In the genomic region with DNA sequence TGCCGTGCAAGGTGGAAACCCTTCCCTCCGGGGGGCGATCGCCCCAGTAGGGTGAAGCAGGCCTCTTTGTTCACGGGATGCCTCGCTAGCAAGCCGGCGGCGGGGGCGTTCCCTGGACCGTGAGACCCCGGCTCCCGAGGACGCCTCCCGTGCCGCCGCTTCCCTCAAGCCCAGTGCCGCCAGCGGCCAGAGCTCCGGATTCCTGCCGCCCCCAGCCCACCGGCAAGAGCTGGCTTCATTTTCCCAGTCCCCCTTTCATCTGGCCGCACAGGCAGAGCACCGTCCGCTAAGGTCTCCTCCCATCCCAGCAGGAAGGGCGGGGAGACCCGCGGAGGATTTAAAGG, we compare ENCODE assay signal across 7 cellular contexts. TPM values are rescaled to one million over a fixed set of nuclear protein-coding genes. Genes with fewer than 3 reads are reported as not detected.
DNase-seq lines count a peak whose midpoint lies in the region; ATAC-seq and TF ChIP-seq lines count a peak whose summit lies in the region.

No MANE protein-coding gene starts in this region.

- no peaks in the 10 kb centered on the region for H3K36me3 ChIP-seq in mesodermal cell (ENCODE audit: control insufficient read depth, insufficient read depth, low read length)
- H3K36me3 ChIP-seq in thoracic aorta: no peaks in the 10 kb centered on the region

- H3K27me3 ChIP-seq in thoracic aorta (replicated peaks; ENCODE audit: insufficient read depth): no peaks in the 10 kb centered on the region

- peak; percentile 30 for DNase-seq in T1000 (lab: John Stamatoyannopoulos, UW)
- DNase-seq in central memory CD4-positive, alpha-beta T cell: peak; percentile 49
- no peak for DNase-seq in thoracic aorta (ENCODE audit: low spot score)

- TF ChIP-seq CTCF in thoracic aorta (IDR thresholded peaks at IDR 0.05): peak; percentile 44

- 0% methylated on average over 20 of the region's 28 CpGs for WGBS in mesodermal cell (ENCODE audit: insufficient coverage in 2 of 2), 2 experiments

- H3K4me3 ChIP-seq in mesodermal cell (ENCODE audit: extremely low read depth, insufficient read depth, low read length, poor library complexity, severe bottlenecking): peak overlapping the region; percentile 61
- peak overlapping the region; percentile 98 for H3K4me3 ChIP-seq in thoracic aorta

- H3K9me3 ChIP-seq in mesodermal cell (ENCODE audit: control insufficient read depth, low read length) (no peaks in the 10 kb centered on the region), thoracic aorta (no peaks in the 10 kb centered on the region)

- peak; percentile 32 for ATAC-seq in GM18502 (IDR thresholded peaks at IDR 0.05; ENCODE audit: poor library complexity, unreplicated experiment)
- peak; percentile 18 for ATAC-seq in HG02885 (IDR thresholded peaks at IDR 0.05; ENCODE audit: poor library complexity, unreplicated experiment)
- ATAC-seq in thoracic aorta (ENCODE audit: insufficient number of reproducible peaks, low FRiP score, low read depth): no peak
- no peak for ATAC-seq in GM21786 (IDR thresholded peaks at IDR 0.05; ENCODE audit: unreplicated experiment)

- H3K4me1 ChIP-seq in mesodermal cell (ENCODE audit: control insufficient read depth, insufficient read depth, low read length, poor library complexity, severe bottlenecking) (peaks cover 66% of the 10 kb centered on the region), thoracic aorta (ENCODE audit: control insufficient read depth in 1 of 2, low read depth in 2 of 2) (peaks cover 5 to 23% of the 10 kb centered on the region in 2 donors)

- H3K27ac ChIP-seq in mesodermal cell (ENCODE audit: low read depth, low read length, severe bottlenecking): peak overlapping the region; percentile 89
- peak overlapping the region; percentile 55 to 80 for H3K27ac ChIP-seq in thoracic aorta

RNA-seq across cellular contexts. Expression of a gene that starts 16.3 kb away (rescaled TPM):
- polyA plus RNA-seq in mesodermal cell (2013, experiment 1 of 2): 11.9 TPM
- 8.5 TPM for polyA plus RNA-seq in mesodermal cell (2013, experiment 2 of 2)
- 10 to 100 TPM; 20.2 to 55.8 TPM for total RNA-seq in thoracic aorta

Comparison
In these comparisons a context has a peak if more than half of its experiments do, and no peak if none do; other contexts are left out.
1. ATAC-seq: peak in GM18502 (single experiment) and HG02885 (single experiment); none in thoracic aorta (single experiment) and GM21786 (single experiment).